In genomic region chr14:103820382-103820781, GRCh38 we compare ENCODE assay signal across 15 cellular contexts. TPM values are rescaled to one million over a fixed set of nuclear protein-coding genes. Genes with fewer than 3 reads are reported as not detected.
DNase-seq lines count a peak whose midpoint lies in the region; ATAC-seq and TF ChIP-seq lines count a peak whose summit lies in the region.
"Had no signal": no experiment of that assay in that cellular context is flagged by ENCODE, and none has a peak within 500 bp of the region (broad histone marks: within the 10 kb centered on the region; RNA-seq: fewer than 3 reads in every experiment).

No MANE protein-coding gene starts in this region.

- H3K4me1 Mint-ChIP-seq in activated T-helper 1 cell treated with anti-CD3 and anti-CD28 coated beads, Interleukin-12 subunit alpha, Interleukin-12 subunit beta, Interleukin-2, Interleukin-4 antibody, amounts not matched to agents 30 ng/mL and 10 ng/mL and 1 ng/mL, durations not matched to agents 14 hours and 24 hours and 36 hours (ENCODE audit: low read depth) = no peaks in the 10 kb centered on the region

- no peaks in the 10 kb centered on the region for H3K9me2 ChIP-seq in SK-N-SH

- no peak overlapping the region for H2AFZ ChIP-seq in SK-N-SH (ENCODE audit: low read depth)

- H3K4me3 ChIP-seq in SK-N-SH (ENCODE audit: low read depth in 2 of 2, low read length in 1 of 2) = no peak overlapping the region
- peak overlapping the region; percentile 39 for H3K4me3 ChIP-seq in adipocyte (ENCODE audit: low read length)
- H3K4me3 ChIP-seq in suprapubic skin = peak overlapping the region; percentile 7

- no peak for TF ChIP-seq POLR2A in suprapubic skin (IDR thresholded peaks at IDR 0.05)

- H3K79me2 ChIP-seq in SK-N-SH (ENCODE audit: insufficient read depth) = no peaks in the 10 kb centered on the region; the same call in none of the 2 replicates

- H3F3A ChIP-seq in SK-N-SH (replicated peaks; ENCODE audit: insufficient read depth) = peaks cover 5% of the 10 kb centered on the region

- H3K36me3 ChIP-seq in SK-N-SH (replicated peaks in 1 of 2; ENCODE audit: control insufficient read depth in 1 of 2, insufficient read depth in 2 of 2, low read length in 1 of 2) = no peaks in the 10 kb centered on the region
- no peaks in the 10 kb centered on the region for H3K36me3 ChIP-seq in adipocyte (ENCODE audit: control insufficient read depth, insufficient read depth, low read length, severe bottlenecking)
- H3K36me3 ChIP-seq in suprapubic skin = no peaks in the 10 kb centered on the region

- peak; percentile 44 for ATAC-seq in SK-N-SH treated with all-trans-retinoic acid at 6 μM for 48 hours
- no peak for ATAC-seq in HG03095 (IDR thresholded peaks at IDR 0.05; ENCODE audit: unreplicated experiment)
- ATAC-seq: HCT116 had no signal

- H3K27me3 ChIP-seq in SK-N-SH (ENCODE audit: insufficient read depth) = no peaks in the 10 kb centered on the region
- H3K27me3 ChIP-seq in adipocyte (replicated peaks; ENCODE audit: control insufficient read depth, insufficient read depth, low read length) = peaks cover 3% of the 10 kb centered on the region
- no peaks in the 10 kb centered on the region for H3K27me3 ChIP-seq in suprapubic skin
- H3K27me3 ChIP-seq: dorsolateral prefrontal cortex had no signal

- no peak overlapping the region for H3K27ac Mint-ChIP-seq in activated T-helper 1 cell treated with anti-CD3 and anti-CD28 coated beads, Interleukin-12 subunit alpha, Interleukin-12 subunit beta, Interleukin-2, Interleukin-4 antibody, amounts not matched to agents 30 ng/mL and 10 ng/mL and 1 ng/mL, durations not matched to agents 14 hours and 24 hours and 36 hours
- H3K27ac Mint-ChIP-seq: T-helper 1 cell treated with Interleukin-12 subunit alpha and Interleukin-12 subunit beta and Interleukin-4 antibody, amounts not matched to agents 30 μg/mL and 1 μg/mL, for 36 hours had no signal

- intact Hi-C loops in activated T-helper 1 cell treated with anti-CD3 and anti-CD28 coated beads, Interleukin-12 subunit alpha, Interleukin-12 subunit beta, Interleukin-2, Interleukin-4 antibody, amounts not matched to agents 30 ng/mL and 10 ng/mL and 1 ng/mL, durations not matched to agents 14 hours and 24 hours and 36 hours (cut with micrococcal nuclease) = no loop called here

- H3K9me3 ChIP-seq in SK-N-SH (no peaks in the 10 kb centered on the region), adipocyte (ENCODE audit: control insufficient read depth, low read length) (no peaks in the 10 kb centered on the region), suprapubic skin (no peaks in the 10 kb centered on the region)

- H3K9me3 Mint-ChIP-seq in activated T-helper 1 cell treated with anti-CD3 and anti-CD28 coated beads, Interleukin-12 subunit alpha, Interleukin-12 subunit beta, Interleukin-2, Interleukin-4 antibody, amounts not matched to agents 30 ng/mL and 10 ng/mL and 1 ng/mL, durations not matched to agents 14 hours and 24 hours and 36 hours = no peaks in the 10 kb centered on the region
- H3K9me3 Mint-ChIP-seq: T-helper 1 cell treated with Interleukin-12 subunit alpha and Interleukin-12 subunit beta and Interleukin-4 antibody, amounts not matched to agents 30 μg/mL and 1 μg/mL, for 36 hours had no signal

- no peaks in the 10 kb centered on the region for H4K20me1 ChIP-seq in SK-N-SH (ENCODE audit: insufficient read depth)

- H3K4me3 Mint-ChIP-seq in activated T-helper 1 cell treated with anti-CD3 and anti-CD28 coated beads, Interleukin-12 subunit alpha, Interleukin-12 subunit beta, Interleukin-2, Interleukin-4 antibody, amounts not matched to agents 30 ng/mL and 10 ng/mL and 1 ng/mL, durations not matched to agents 14 hours and 24 hours and 36 hours = no peak overlapping the region
- H3K4me3 Mint-ChIP-seq: T-helper 1 cell treated with Interleukin-12 subunit alpha and Interleukin-12 subunit beta and Interleukin-4 antibody, amounts not matched to agents 30 μg/mL and 1 μg/mL, for 36 hours had no signal

- DNase-seq in SK-N-SH = no peak
- no peak for DNase-seq in adipocyte (ENCODE audit: low read depth)
- DNase-seq in left kidney (ENCODE audit: low read depth, low spot score) = peak; percentile 49
- no peak for DNase-seq in suprapubic skin (ENCODE audit: low spot score in 2 of 2)
- no peak for DNase-seq in occipital lobe (lab: John Stamatoyannopoulos, UW)
- no peak for DNase-seq in activated T-helper 1 cell treated with anti-CD3 and anti-CD28 coated beads, Interleukin-12 subunit alpha, Interleukin-12 subunit beta, Interleukin-2, Interleukin-4 antibody, amounts not matched to agents 30 ng/mL and 10 ng/mL and 1 ng/mL, durations not matched to agents 14 hours and 24 hours and 36 hours (ENCODE audit: low spot score)
- DNase-seq: activated naive CD4-positive, alpha-beta T cell treated with anti-CD3 and anti-CD28 coated beads, Interleukin-2, amount 50 U/mL, for 16 hours; DND-41; NCI-H2081 treated with DMSO at 0.1 percent for 48 hours; stimulated activated CD4-positive, alpha-beta T cell treated with anti-CD3 and anti-CD28 coated beads, Interleukin-4, amount 100 ng/mL, for 4 hours had no signal

- H3K27me3 Mint-ChIP-seq in activated T-helper 1 cell treated with anti-CD3 and anti-CD28 coated beads, Interleukin-12 subunit alpha, Interleukin-12 subunit beta, Interleukin-2, Interleukin-4 antibody, amounts not matched to agents 30 ng/mL and 10 ng/mL and 1 ng/mL, durations not matched to agents 14 hours and 24 hours and 36 hours (ENCODE audit: insufficient read depth) = peaks cover 6% of the 10 kb centered on the region

- peaks cover 5 to 14% of the 10 kb centered on the region in 2 experiments; a peak in 2 of 4 replicates for H3K4me1 ChIP-seq in SK-N-SH (ENCODE audit: control insufficient read depth in 1 of 2, insufficient read depth in 2 of 2, low read depth in 1 of 2, low read length in 1 of 2)
- H3K4me1 ChIP-seq in adipocyte (ENCODE audit: control insufficient read depth, insufficient read depth, low read length) = peaks cover 9% of the 10 kb centered on the region
- peaks cover 12% of the 10 kb centered on the region for H3K4me1 ChIP-seq in suprapubic skin

- 92% methylated on average over 2 of the region's 2 CpGs for WGBS in SK-N-SH (ENCODE audit: low lambda C conversion rate)
- 57% methylated on average over 2 of the region's 2 CpGs for WGBS in suprapubic skin

- CTCF ChIA-PET in SK-N-SH (lab: Yijun Ruan, JAX) = interaction anchor here (1.3 to 4.3 kb wide), 4 partner anchors 12 to 101 kb away, joined by 4 to 23 read pairs (median 12); a partner anchor contains a TSS

- no peak overlapping the region for H3K4me2 ChIP-seq in SK-N-SH

- no peak overlapping the region for H3K27ac ChIP-seq in SK-N-SH (ENCODE audit: low read depth in 2 of 2, low read length in 1 of 2)
- no peak overlapping the region for H3K27ac ChIP-seq in suprapubic skin

- no peak for TF ChIP-seq RAD21 in SK-N-SH (IDR thresholded peaks at IDR 0.05; ENCODE audit: low read length)

- TF ChIP-seq CTCF in SK-N-SH (IDR thresholded peaks at IDR 0.05) (no peak), suprapubic skin (IDR thresholded peaks at IDR 0.05) (no peak)

- TF ChIP-seq EP300 in SK-N-SH (IDR thresholded peaks at IDR 0.05; ENCODE audit: borderline replicate concordance in 1 of 2, low read depth in 1 of 2, low read length in 1 of 2) (no peak), suprapubic skin (IDR thresholded peaks at IDR 0.05) (no peak)

- no peaks in the 10 kb centered on the region for H3K36me3 Mint-ChIP-seq in activated T-helper 1 cell treated with anti-CD3 and anti-CD28 coated beads, Interleukin-12 subunit alpha, Interleukin-12 subunit beta, Interleukin-2, Interleukin-4 antibody, amounts not matched to agents 30 ng/mL and 10 ng/mL and 1 ng/mL, durations not matched to agents 14 hours and 24 hours and 36 hours (ENCODE audit: low read depth)

- H3K9ac ChIP-seq in SK-N-SH (no peak overlapping the region), adipocyte (ENCODE audit: low read length) (no peak overlapping the region)

- POLR2A ChIA-PET in SK-N-SH (lab: Yijun Ruan, JAX) = interaction anchor here (0.7 kb wide), 1 partner anchor 163 kb away, joined by 4 read pairs; no protein-coding TSS in a partner anchor

TF ChIP-seq in SK-N-SH treated with all-trans-retinoic acid at 6 μM for 48 hours, 23 proteins besides CTCF, POLR2A, EP300 and RAD21 (continues in another document):
- TF ChIP-seq TCF4 (CRISPR knock-in tag; IDR thresholded peaks at IDR 0.05; ENCODE audit: borderline replicate concordance) = no peak
- no peak for TF ChIP-seq TOX (CRISPR knock-in tag; IDR thresholded peaks at IDR 0.05; ENCODE audit: borderline replicate concordance)
- no peak for TF ChIP-seq ESRRG (CRISPR knock-in tag; IDR thresholded peaks at IDR 0.05)

TF ChIP-seq in SK-N-SH, 30 proteins besides CTCF, POLR2A, EP300 and RAD21:
- no peak for TF ChIP-seq GABPA (IDR thresholded peaks at IDR 0.05; ENCODE audit: low read depth)
TF ChIP-seq in SK-N-SH: peak in this region for 0.

RNA-seq across cellular contexts. Expression of gene PPP1R13B, which starts 27.0 kb away (rescaled TPM):
- polyA plus RNA-seq in SK-N-SH (2012; rRNA removed) = 5.1 and 5.7 TPM in 2 replicates
- polyA plus RNA-seq in SK-N-SH (2012; cell fraction: cytosol; rRNA removed) = 2.6 and 3.9 TPM in 2 replicates
- 31.2 and 31.8 TPM in 2 replicates for polyA plus RNA-seq in SK-N-SH (2012; cell fraction: nucleus; rRNA removed)
- total RNA-seq in suprapubic skin (10 to 100 TPM; 21.7 to 51.6 (median 36.4) TPM), occipital lobe (15.8 TPM)
- total RNA-seq in activated T-helper 1 cell treated with anti-CD3 and anti-CD28 coated beads, Interleukin-12 subunit alpha, Interleukin-12 subunit beta, Interleukin-2, Interleukin-4 antibody, amounts not matched to agents 30 ng/mL and 10 ng/mL and 1 ng/mL, durations not matched to agents 14 hours and 24 hours and 36 hours = 9.6 and 9.8 TPM in 2 replicates

Comparison
In these comparisons a context has a peak if more than half of its experiments do, and no peak if none do; other contexts are left out.
1. H3K4me3 ChIP-seq: peak in adipocyte (single experiment) and suprapubic skin (single experiment); none in SK-N-SH (0 of 2).